In the genomic region with DNA sequence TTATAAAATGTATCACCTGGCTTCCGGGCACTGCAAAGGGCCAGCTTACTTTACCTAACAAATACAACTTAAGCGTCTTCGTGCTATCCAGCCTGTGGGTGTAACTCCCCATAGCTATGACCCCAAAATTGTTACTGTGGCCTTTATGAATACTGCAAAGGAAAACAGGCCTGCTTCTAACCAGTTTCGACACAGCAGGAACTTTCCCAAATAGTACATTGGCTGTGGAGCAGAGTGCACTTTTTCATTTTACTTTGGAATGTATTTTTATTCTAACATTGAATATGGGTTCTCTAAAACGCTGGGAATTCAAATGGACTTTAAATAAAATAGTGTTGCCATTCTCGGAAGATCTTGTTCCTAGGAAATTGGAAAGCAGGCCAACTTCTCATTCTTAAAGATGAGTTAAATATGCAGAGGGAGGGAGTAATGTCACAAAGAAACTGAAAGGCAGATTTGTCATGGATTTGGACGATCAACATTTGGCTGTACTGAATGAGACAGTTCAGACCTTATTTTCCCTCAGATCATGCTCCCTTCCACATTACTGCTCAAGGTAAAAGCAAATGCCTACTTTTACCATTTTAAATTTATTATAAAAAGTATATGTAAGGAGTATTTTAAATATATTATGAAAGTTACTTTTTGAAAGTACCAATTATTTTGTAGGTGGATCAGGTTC, we compare ENCODE assay signal across 20 cellular contexts. TPM values are rescaled to one million over a fixed set of nuclear protein-coding genes. Genes with fewer than 3 reads are reported as not detected.
A peak's percentile ranks its signal among the peaks of the same experiment; 100 is the strongest.
DNase-seq lines count a peak whose midpoint lies in the region; ATAC-seq and TF ChIP-seq lines count a peak whose summit lies in the region.
"Had no signal": no experiment of that assay in that cellular context is flagged by ENCODE, and none has a peak within 500 bp of the region (broad histone marks: within the 10 kb centered on the region; RNA-seq: fewer than 3 reads in every experiment).

No MANE protein-coding gene starts in this region.

- peak overlapping the region; percentile 30 for H3K4me2 ChIP-seq in skeletal muscle satellite cell (ENCODE audit: low read length)

- ATAC-seq in right cardiac atrium (peak; percentile 53 to 73), GM19455 (IDR thresholded peaks at IDR 0.05; ENCODE audit: unreplicated experiment) (no peak)

- H3K27me3 Mint-ChIP-seq in chondrocyte (ENCODE audit: low read depth) (no peaks in the 10 kb centered on the region), HFFc6 (ENCODE audit: insufficient read depth) (no peaks in the 10 kb centered on the region; the same call in none of the 2 replicates)

- peak overlapping the region; percentile 67 for H3K27ac Mint-ChIP-seq in chondrocyte (ENCODE audit: unreplicated experiment)
- no peak overlapping the region for H3K27ac Mint-ChIP-seq in HFFc6
- H3K27ac Mint-ChIP-seq: activated naive CD8-positive, alpha-beta T cell; activated T-cell treated with anti-CD3 and anti-CD28 coated beads, Interleukin-2, amount 50 U/mL, for 24 hours; immature natural killer cell had no signal

- H3K4me3 ChIP-seq in AG10803 (ENCODE audit: low read length) (no peak overlapping the region), right cardiac atrium (ENCODE audit: low read length) (no peak overlapping the region), skeletal muscle satellite cell (ENCODE audit: low read length) (no peak overlapping the region)
- H3K4me3 ChIP-seq: Peyer's patch had no signal

- H3K9me3 Mint-ChIP-seq in chondrocyte (ENCODE audit: low read depth) = no peaks in the 10 kb centered on the region
- H3K9me3 Mint-ChIP-seq in HFFc6 = no peaks in the 10 kb centered on the region
- H3K9me3 Mint-ChIP-seq: activated T-cell treated with anti-CD3 and anti-CD28 coated beads, Interleukin-2, amount 50 U/mL, for 24 hours; immature natural killer cell had no signal

- peak overlapping the region; percentile 8 for H3K9ac ChIP-seq in skeletal muscle satellite cell (ENCODE audit: low read depth, low read length)

- TF ChIP-seq CTCF in AG10803 (conservative IDR thresholded peaks at IDR 0.05; ENCODE audit: low read length) (no peak), chondrocyte (IDR thresholded peaks at IDR 0.05) (no peak), HFFc6 (IDR thresholded peaks at IDR 0.05) (no peak)

- H3K9me3 ChIP-seq in right cardiac atrium (ENCODE audit: control insufficient read depth, low read length) = no peaks in the 10 kb centered on the region
- H3K9me3 ChIP-seq in skeletal muscle satellite cell (replicated peaks; ENCODE audit: low read length) = no peaks in the 10 kb centered on the region
- H3K9me3 ChIP-seq: Peyer's patch had no signal

- intact Hi-C loops in right cardiac atrium (cut with DNase I) = no loop called here

- H3K36me3 Mint-ChIP-seq in chondrocyte (ENCODE audit: low read depth) (no peaks in the 10 kb centered on the region), HFFc6 (ENCODE audit: low read depth) (peaks cover 14% of the 10 kb centered on the region)
- H3K36me3 Mint-ChIP-seq: activated naive CD8-positive, alpha-beta T cell; immature natural killer cell had no signal

- peaks cover 6% of the 10 kb centered on the region for H3K4me1 ChIP-seq in right cardiac atrium (ENCODE audit: control insufficient read depth, insufficient read depth, low read length)
- peaks cover 48% of the 10 kb centered on the region for H3K4me1 ChIP-seq in skeletal muscle satellite cell (ENCODE audit: control insufficient read depth, insufficient read depth, low read length)
- H3K4me1 ChIP-seq: Peyer's patch had no signal

- 60% methylated on average over 7 of the region's 7 CpGs for WGBS in right cardiac atrium

- no peaks in the 10 kb centered on the region for H3K36me3 ChIP-seq in skeletal muscle satellite cell (ENCODE audit: insufficient read depth, low read length)
- H3K36me3 ChIP-seq: Peyer's patch had no signal

- H3K4me3 Mint-ChIP-seq in chondrocyte (ENCODE audit: unreplicated experiment) (peak overlapping the region; percentile 16), HFFc6 (no peak overlapping the region)
- H3K4me3 Mint-ChIP-seq: activated naive CD8-positive, alpha-beta T cell; activated T-cell treated with anti-CD3 and anti-CD28 coated beads, Interleukin-2, amount 50 U/mL, for 24 hours; immature natural killer cell had no signal

- DNase-seq in AG10803 (ENCODE audit: low read depth) (peak; percentile 57), chondrocyte (ENCODE audit: low spot score) (no peak), right cardiac atrium (no peak), HFFc6 (no peak), NCI-H2029 (lab: John Stamatoyannopoulos, UW) (no peak)
- DNase-seq in activated CD4-positive, alpha-beta T cell treated with anti-CD3 and anti-CD28 coated beads, Interleukin-2, amount 50 U/mL, for 48 hours = no peak
- DNase-seq: activated T-cell treated with anti-CD3 and anti-CD28 coated beads, Interleukin-2, amount 50 U/mL, for 24 hours; central memory CD4-positive, alpha-beta T cell; EL; immature natural killer cell; KG1; NCI-H1092 treated with DMSO at 0.1 percent for 48 hours; NCI-H774; nucleus accumbens; Peyer's patch; stimulated activated CD4-positive, alpha-beta T cell treated with anti-CD3 and anti-CD28 coated beads, Interleukin-4, amount 100 ng/mL, for 1 hour; trophoblast cell had no signal

- no peaks in the 10 kb centered on the region for H3K27me3 ChIP-seq in right cardiac atrium (ENCODE audit: control insufficient read depth, insufficient read depth)
- no peaks in the 10 kb centered on the region for H3K27me3 ChIP-seq in skeletal muscle satellite cell (ENCODE audit: control insufficient read depth, insufficient read depth, low read length)
- H3K27me3 ChIP-seq: Peyer's patch had no signal

- H3K27ac ChIP-seq in right cardiac atrium (ENCODE audit: low read length) = peak overlapping the region; percentile 58

- H3K4me1 Mint-ChIP-seq in chondrocyte (ENCODE audit: low read depth) (peaks cover 46% of the 10 kb centered on the region), HFFc6 (ENCODE audit: low read depth) (peaks cover 44% of the 10 kb centered on the region)
- H3K4me1 Mint-ChIP-seq: immature natural killer cell had no signal

RNA-seq across cellular contexts. Expression of a gene that starts 39.7 kb away (rescaled TPM):
- total RNA-seq in chondrocyte = 44.0 to 44.8 TPM (median 44.7 TPM) in 3 replicates
- 10 to 100 TPM; 22.1 to 31.1 (median 30.3) TPM for total RNA-seq in right cardiac atrium
- 11.0 TPM for polyA plus RNA-seq in right cardiac atrium
- 40.2 and 47.4 TPM in 2 replicates for total RNA-seq in skeletal muscle satellite cell (2012; rRNA removed)
- 10 to 100 TPM; 36.9 to 60.3 (median 52.9) TPM for total RNA-seq in HFFc6 (2021; fragmentation: NEBNext Ultra II Directional; extraction: Animal tissue kit (Norgen Biotek cat#: 25700))
- polyA plus RNA-seq: immature natural killer cell had no signal
